ENCODE assay signal across 11 cellular contexts in genomic region chr1:209926045-209926444, GRCh38. TPM values are rescaled to one million over a fixed set of nuclear protein-coding genes. Genes with fewer than 3 reads are reported as not detected.
DNase-seq lines count a peak whose midpoint lies in the region; ATAC-seq and TF ChIP-seq lines count a peak whose summit lies in the region.
"Had no signal": no experiment of that assay in that cellular context is flagged by ENCODE, and none has a peak within 500 bp of the region (broad histone marks: within the 10 kb centered on the region; RNA-seq: fewer than 3 reads in every experiment).

No MANE protein-coding gene starts in this region.

- H3K27me3 ChIP-seq in thyroid gland (no peaks in the 10 kb centered on the region), MM.1S (replicated peaks; ENCODE audit: insufficient read depth, low read length) (no peaks in the 10 kb centered on the region)

- no peak overlapping the region for H3K9ac ChIP-seq in MM.1S (ENCODE audit: low read length)

- no peak for TF ChIP-seq CTCF in chondrocyte (IDR thresholded peaks at IDR 0.05)
- TF ChIP-seq CTCF in thyroid gland (IDR thresholded peaks at IDR 0.05) = no peak
- TF ChIP-seq CTCF in MM.1S (IDR thresholded peaks at IDR 0.05; ENCODE audit: low read length) = no peak

- no peak overlapping the region for H3K4me2 ChIP-seq in MM.1S (ENCODE audit: low read depth, low read length)

- H3K27ac ChIP-seq in thyroid gland (peak overlapping the region in 1 of 3 donors; percentile 27), MM.1S (ENCODE audit: low read length) (no peak overlapping the region)

- H2AFZ ChIP-seq in MM.1S (ENCODE audit: low read length) = no peak overlapping the region

- peaks cover 6% of the 10 kb centered on the region for H3K27me3 Mint-ChIP-seq in chondrocyte (ENCODE audit: low read depth)
- H3K27me3 Mint-ChIP-seq: dendritic cell treated with granulocyte-macrophage colony-stimulating factor and Interleukin-4, amounts not matched to agents 40 ng/mL and 50 ng/mL, for 4 days had no signal

- 28 to 30% methylated on average over 3 of the region's 3 CpGs for WGBS in thyroid gland, 2 donors

- H3K4me3 ChIP-seq in thyroid gland (replicated peaks in 1 of 3) (no peak overlapping the region), MM.1S (ENCODE audit: low read length) (no peak overlapping the region)

- no peaks in the 10 kb centered on the region for H3F3A ChIP-seq in MM.1S (ENCODE audit: insufficient read depth, low read length)

- H3K9me3 ChIP-seq in thyroid gland (no peaks in the 10 kb centered on the region), MM.1S (replicated peaks; ENCODE audit: insufficient read depth, low read length) (no peaks in the 10 kb centered on the region)

- no peaks in the 10 kb centered on the region for H3K36me3 Mint-ChIP-seq in chondrocyte (ENCODE audit: low read depth)
- H3K36me3 Mint-ChIP-seq: memory B cell had no signal

- H3K4me1 ChIP-seq in thyroid gland (peaks cover 0 to 4% of the 10 kb centered on the region in 2 donors), MM.1S (ENCODE audit: low read length) (no peaks in the 10 kb centered on the region)

- no peaks in the 10 kb centered on the region for H3K9me2 ChIP-seq in MM.1S (replicated peaks; ENCODE audit: insufficient read depth, low read length)

- H3K79me2 ChIP-seq in MM.1S (ENCODE audit: low read length) = no peaks in the 10 kb centered on the region

- intact Hi-C loops in thyroid gland (cut with DNase I) = no loop called here

- TF ChIP-seq POLR2A in thyroid gland (IDR thresholded peaks at IDR 0.05) = no peak

- H3K27ac Mint-ChIP-seq in chondrocyte (ENCODE audit: unreplicated experiment) = peak overlapping the region; percentile 15
- H3K27ac Mint-ChIP-seq: dendritic cell treated with granulocyte-macrophage colony-stimulating factor and Interleukin-4, amounts not matched to agents 40 ng/mL and 50 ng/mL, for 4 days; memory B cell had no signal

- DNase-seq in NCI-H524 (lab: John Stamatoyannopoulos, UW) (peak; percentile 9 to 48), NCI-H524 treated with DMSO at 0.1 percent for 48 hours (lab: John Stamatoyannopoulos, UW) (no peak), NCI-H2227 (lab: John Stamatoyannopoulos, UW; ENCODE audit: unreplicated experiment) (peak; percentile 64), chondrocyte (ENCODE audit: low spot score) (no peak), thyroid gland (peak; percentile 51 to 60), SK-N-DZ (ENCODE audit: low spot score) (no peak), MM.1S (no peak)
- DNase-seq: activated CD4-positive, alpha-beta T cell treated with anti-CD3 and anti-CD28 coated beads, Interleukin-2, amount 50 U/mL, for 4 hours had no signal

- no peaks in the 10 kb centered on the region for H4K20me1 ChIP-seq in MM.1S (ENCODE audit: insufficient read depth, low read length)

- H3K4me1 Mint-ChIP-seq in chondrocyte (ENCODE audit: low read depth) = peaks cover 11% of the 10 kb centered on the region
- H3K4me1 Mint-ChIP-seq: memory B cell had no signal

- ATAC-seq in GM21723 (IDR thresholded peaks at IDR 0.05; ENCODE audit: unreplicated experiment) = no peak

- no peak overlapping the region for H3K4me3 Mint-ChIP-seq in chondrocyte (ENCODE audit: unreplicated experiment)
- H3K4me3 Mint-ChIP-seq: dendritic cell treated with granulocyte-macrophage colony-stimulating factor and Interleukin-4, amounts not matched to agents 40 ng/mL and 50 ng/mL, for 4 days; memory B cell had no signal

- H3K36me3 ChIP-seq in thyroid gland (no peaks in the 10 kb centered on the region), MM.1S (replicated peaks; ENCODE audit: insufficient read depth, low read length) (no peaks in the 10 kb centered on the region)

- H3K9me3 Mint-ChIP-seq in chondrocyte (ENCODE audit: low read depth) = peaks cover 2% of the 10 kb centered on the region
- H3K9me3 Mint-ChIP-seq: memory B cell had no signal

RNA-seq across cellular contexts. Expression of gene SYT14, which starts 12.0 kb away (rescaled TPM):
- total RNA-seq in chondrocyte = 0.19 to 1.0 TPM (median 0.72 TPM) in 3 replicates
- total RNA-seq in thyroid gland = 10 to 100 TPM in 3 of 4 donors, 1 to 10 TPM in 1; 7.6 to 20.0 (median 15.1) TPM
- 4.2 and 6.8 TPM in 2 replicates for polyA plus RNA-seq in SK-N-DZ (2014; cell fraction: cytosol; rRNA removed)
- polyA plus RNA-seq in SK-N-DZ (2014; cell fraction: nucleus; rRNA removed) = 4.2 and 8.0 TPM in 2 replicates

Comparison
In these comparisons a context has a peak if more than half of its experiments do, and no peak if none do; other contexts are left out.
1. DNase-seq: peak in NCI-H524 (2 of 2), NCI-H2227 (single experiment) and thyroid gland (2 of 2); none in NCI-H524 treated with DMSO at 0.1 percent for 48 hours (single experiment), chondrocyte (single experiment), SK-N-DZ (single experiment) and MM.1S (single experiment).